ENCODE assay signal across 1 cellular context in genomic region chr10:86387221-86387794, GRCh38.
TF ChIP-seq lines count a peak whose summit lies in the region.

No MANE protein-coding gene starts in this region.

TF ChIP-seq in SK-N-SH, 30 proteins besides CTCF, POLR2A, EP300 and RAD21 (continued from another document):
- no peak for TF ChIP-seq REST (IDR thresholded peaks at IDR 0.05; ENCODE audit: low read depth, low read length)
